8 cellular contexts compared by ENCODE assay signal in the genomic region with DNA sequence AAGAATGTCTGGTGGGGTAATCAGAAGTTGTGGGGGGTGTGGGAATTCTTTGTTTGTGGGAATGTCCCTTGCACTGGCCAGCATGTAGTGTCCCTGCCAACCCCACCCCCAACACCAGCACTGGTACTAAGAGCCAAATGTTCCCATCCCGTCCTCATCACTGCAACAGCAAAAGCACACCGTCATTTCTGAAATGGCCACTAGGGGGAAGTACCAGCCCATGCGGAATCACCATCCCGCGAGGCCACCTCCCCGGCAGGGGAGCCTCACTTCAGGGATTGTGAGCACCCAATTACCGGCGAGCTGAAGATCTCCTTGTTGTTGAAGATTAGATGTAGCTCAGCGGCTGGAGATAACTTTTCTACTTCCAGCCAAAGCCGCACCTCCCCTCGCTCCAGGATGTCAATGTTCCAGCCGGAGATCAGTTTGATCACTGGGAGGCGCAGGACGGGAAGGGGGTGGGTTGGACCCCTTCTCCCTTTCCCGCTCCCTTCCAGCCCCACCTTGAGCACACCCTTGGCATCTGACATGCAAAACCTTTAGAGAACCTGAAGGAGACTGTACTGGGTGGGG. TPM values are rescaled to one million over a fixed set of nuclear protein-coding genes. Genes with fewer than 3 reads are reported as not detected.
DNase-seq lines count a peak whose midpoint lies in the region; ATAC-seq and TF ChIP-seq lines count a peak whose summit lies in the region.

No MANE protein-coding gene starts in this region.

- no peaks in the 10 kb centered on the region for H4K20me1 ChIP-seq in KMS-11 (ENCODE audit: insufficient read depth)
- H4K20me1 ChIP-seq in PC-9 (ENCODE audit: insufficient read depth), result no peaks in the 10 kb centered on the region
- H4K20me1 ChIP-seq in neural cell (ENCODE audit: insufficient read depth), result no peaks in the 10 kb centered on the region

- TF ChIP-seq POLR2A in GM18505 (IDR thresholded peaks at IDR 0.05; ENCODE audit: borderline replicate concordance, extremely low read depth, insufficient read depth, insufficient read length), result no peak

- H3K4me1 ChIP-seq in KMS-11 (ENCODE audit: low read depth, poor library complexity, severe bottlenecking) (peaks cover 10% of the 10 kb centered on the region), PC-9 (replicated peaks; ENCODE audit: insufficient read depth) (no peaks in the 10 kb centered on the region)

- H3K36me3 ChIP-seq in KMS-11 (ENCODE audit: insufficient read depth), result no peaks in the 10 kb centered on the region
- H3K36me3 ChIP-seq in PC-9 (ENCODE audit: low read depth), result no peaks in the 10 kb centered on the region
- H3K36me3 ChIP-seq in neural cell (ENCODE audit: insufficient read depth, low read length), result no peaks in the 10 kb centered on the region

- no peak overlapping the region for H3K4me3 ChIP-seq in KMS-11 (IDR thresholded peaks at IDR 0.05; ENCODE audit: insufficient read depth, low read depth, low read length)
- H3K4me3 ChIP-seq in PC-9, result no peak overlapping the region
- H3K4me3 ChIP-seq in fibroblast of pulmonary artery (replicated peaks; ENCODE audit: low read depth, low read length), result no peak overlapping the region
- H3K4me3 ChIP-seq in neural cell (ENCODE audit: low read length), result no peak overlapping the region

- no peak for ATAC-seq in GM18505 (IDR thresholded peaks at IDR 0.05; ENCODE audit: unreplicated experiment)

- H3K9me2 ChIP-seq in PC-9 (ENCODE audit: insufficient read depth) (no peaks in the 10 kb centered on the region), neural cell (ENCODE audit: insufficient read depth, low read length) (no peaks in the 10 kb centered on the region)

- H3K27ac ChIP-seq in KMS-11 (no peak overlapping the region), PC-9 (no peak overlapping the region), neural cell (ENCODE audit: low read length) (no peak overlapping the region)

- peak; percentile 91 for TF ChIP-seq CTCF in KMS-11 (conservative IDR thresholded peaks at IDR 0.05; ENCODE audit: low read depth, low read length)
- peak; percentile 88 for TF ChIP-seq CTCF in PC-9 (conservative IDR thresholded peaks at IDR 0.05)
- TF ChIP-seq CTCF in fibroblast of pulmonary artery (IDR thresholded peaks at IDR 0.05; ENCODE audit: low read length, missing control alignments), result peak; percentile 91
- TF ChIP-seq CTCF in neural cell (IDR thresholded peaks at IDR 0.05; ENCODE audit: poor library complexity, severe bottlenecking), result peak; percentile 77

- TF ChIP-seq RAD21 in neural cell (conservative IDR thresholded peaks at IDR 0.05), result peak; percentile 72

- H3K9me3 ChIP-seq in PC-9 (ENCODE audit: insufficient read depth, low read depth) (no peaks in the 10 kb centered on the region), neural cell (ENCODE audit: low read length) (no peaks in the 10 kb centered on the region)

- H3F3A ChIP-seq in PC-9 (ENCODE audit: insufficient read depth, low read depth) (no peaks in the 10 kb centered on the region), neural cell (ENCODE audit: insufficient read depth, low read length, poor library complexity, severe bottlenecking) (no peaks in the 10 kb centered on the region)

- DNase-seq in DMS153 treated with DMSO at 0.1 percent for 48 hours (lab: John Stamatoyannopoulos, UW; ENCODE audit: unreplicated experiment) (peak; percentile 69), PC-9 (peak; percentile 57 to 76), fibroblast of pulmonary artery (ENCODE audit: low read depth) (peak; percentile 81)
- DNase-seq in activated T-cell treated with anti-CD3 and anti-CD28 coated beads, Interleukin-2, amount 50 U/mL, for 1 hour, result peak; percentile 64
- peak; percentile 63 for DNase-seq in stimulated activated naive CD4-positive, alpha-beta T cell treated with Interleukin-2 at 50 U/mL for 16 hours (lab: John Stamatoyannopoulos, UW)

- H3K79me2 ChIP-seq in KMS-11 (ENCODE audit: insufficient read depth, low read depth) (no peaks in the 10 kb centered on the region), PC-9 (ENCODE audit: low read depth) (no peaks in the 10 kb centered on the region), neural cell (replicated peaks; ENCODE audit: insufficient read depth, low read length) (no peaks in the 10 kb centered on the region)

- no TSS peak for BruUV-seq in PC-9 (replicated peaks; lab: Mats Ljungman, UMichigan)

- intact Hi-C loops in PC-9 (cut with micrococcal nuclease; ENCODE audit: unreplicated experiment), result loop anchor here (1.0 to 5.0 kb wide), 4 partner anchors 36 to 320 kb away; no protein-coding TSS in a partner anchor

- CTCF ChIA-PET in PC-9 (lab: Charles Lee), result interaction anchor here (0.6 to 1.3 kb wide), 4 partner anchors 72 to 291 kb away, joined by 3 to 5 read pairs (median 4); partner anchors contain the start of gene IL22RA1

- POLR2A ChIA-PET in PC-9 (lab: Charles Lee; ENCODE audit: unreplicated experiment), result interaction anchor here (0.5 to 0.6 kb wide), 2 partner anchors 165 to 1366 kb away, joined by 3 to 6 read pairs; no protein-coding TSS in a partner anchor

- peak overlapping the region; percentile 2; the same call in 1 of the 2 replicates for H3K4me2 ChIP-seq in KMS-11
- no peak overlapping the region for H3K4me2 ChIP-seq in PC-9
- H3K4me2 ChIP-seq in neural cell (ENCODE audit: low read length), result no peak overlapping the region

- peak overlapping the region; percentile 52; the same call in 1 of the 2 replicates for H2AFZ ChIP-seq in KMS-11 (ENCODE audit: low read depth)
- no peak overlapping the region for H2AFZ ChIP-seq in PC-9
- no peak overlapping the region for H2AFZ ChIP-seq in neural cell (ENCODE audit: low read depth, low read length)

- H3K27me3 ChIP-seq in KMS-11 (ENCODE audit: insufficient read depth, low read depth), result no peaks in the 10 kb centered on the region
- H3K27me3 ChIP-seq in PC-9 (ENCODE audit: insufficient read depth, low read depth), result no peaks in the 10 kb centered on the region
- H3K27me3 ChIP-seq in neural cell (ENCODE audit: insufficient read depth, low read depth, low read length), result no peaks in the 10 kb centered on the region

- no peak for TF ChIP-seq EP300 in neural cell (conservative IDR thresholded peaks at IDR 0.05; ENCODE audit: poor library complexity, severe bottlenecking)

- H3K9ac ChIP-seq in KMS-11, result no peak overlapping the region
- H3K9ac ChIP-seq in neural cell (ENCODE audit: low read length), result no peak overlapping the region

TF ChIP-seq in neural cell, 6 proteins besides CTCF, POLR2A, EP300 and RAD21:
- TF ChIP-seq REST (IDR thresholded peaks at IDR 0.05; ENCODE audit: borderline replicate concordance), result no peak
- peak; percentile 65 for TF ChIP-seq SMC3 (conservative IDR thresholded peaks at IDR 0.05; ENCODE audit: poor library complexity)
- TF ChIP-seq POLR2AphosphoS5 (IDR thresholded peaks at IDR 0.05), result no peak

RNA-seq across cellular contexts. Expression of gene MYOM3, which starts 41.0 kb away (rescaled TPM):
- total RNA-seq in PC-9 (2021), result 11.9 and 14.5 TPM in 2 replicates
- polyA plus RNA-seq in neural cell, result not detected in 2 replicates
- polyA minus RNA-seq in neural cell, result not detected in 2 replicates
